ENCODE assay signal across 8 cellular contexts in genomic region chr2:237072067-237072931, GRCh38. TPM values are rescaled to one million over a fixed set of nuclear protein-coding genes. Genes with fewer than 3 reads are reported as not detected.
A peak's percentile ranks its signal among the peaks of the same experiment; 100 is the strongest.
DNase-seq lines count a peak whose midpoint lies in the region; ATAC-seq and TF ChIP-seq lines count a peak whose summit lies in the region.

No MANE protein-coding gene starts in this region.

- H3K27ac ChIP-seq in heart right ventricle, result no peak overlapping the region

- H3K4me3 Mint-ChIP-seq in activated naive CD8-positive, alpha-beta T cell treated with anti-CD3 and anti-CD28 coated beads, Interleukin-2, amount 10 ng/mL, durations not matched to agents 7 days and 5 days, result no peak overlapping the region

- intact Hi-C loops in heart right ventricle (cut with DNase I), result loop anchor here in 4 of 10 donors (5.0 to 10.0 kb wide), 4 partner anchors 725 to 1305 kb away; no protein-coding TSS in a partner anchor

- no peaks in the 10 kb centered on the region for H3K36me3 ChIP-seq in heart right ventricle

- TF ChIP-seq CTCF in heart right ventricle (IDR thresholded peaks at IDR 0.05), result peak; percentile 92 to 99 (median 98)
- peak; percentile 97 for TF ChIP-seq CTCF in retinal pigment epithelial cell (conservative IDR thresholded peaks at IDR 0.05; ENCODE audit: low read depth, low read length)

- peak; percentile 13 for DNase-seq in Caki2 (ENCODE audit: low read depth)
- peak; percentile 59 for DNase-seq in SK-N-DZ (ENCODE audit: low spot score)
- peak; percentile 74 for DNase-seq in activated naive CD8-positive, alpha-beta T cell treated with anti-CD3 and anti-CD28 coated beads, Interleukin-2, amount 10 ng/mL, durations not matched to agents 7 days and 5 days
- DNase-seq in heart right ventricle, result peak; percentile 66 to 67
- DNase-seq in retinal pigment epithelial cell (ENCODE audit: low read depth), result no peak
- DNase-seq in NCI-H128 (lab: John Stamatoyannopoulos, UW; ENCODE audit: unreplicated experiment), result no peak

- H3K36me3 Mint-ChIP-seq in activated naive CD8-positive, alpha-beta T cell treated with anti-CD3 and anti-CD28 coated beads, Interleukin-2, amount 10 ng/mL, durations not matched to agents 7 days and 5 days, result no peaks in the 10 kb centered on the region

- H3K27me3 Mint-ChIP-seq in activated naive CD8-positive, alpha-beta T cell treated with anti-CD3 and anti-CD28 coated beads, Interleukin-2, amount 10 ng/mL, durations not matched to agents 7 days and 5 days, result no peaks in the 10 kb centered on the region

- H3K9me3 Mint-ChIP-seq in activated naive CD8-positive, alpha-beta T cell treated with anti-CD3 and anti-CD28 coated beads, Interleukin-2, amount 10 ng/mL, durations not matched to agents 7 days and 5 days, result no peaks in the 10 kb centered on the region

- peaks cover 0 to 9% (median 0%) of the 10 kb centered on the region in 11 donors for H3K9me3 ChIP-seq in heart right ventricle

- no peak overlapping the region for H3K4me3 ChIP-seq in heart right ventricle
- no peak overlapping the region for H3K4me3 ChIP-seq in retinal pigment epithelial cell (ENCODE audit: low read length)

- WGBS in heart right ventricle, 2 donors, result 83 to 84% methylated on average over 24 of the region's 24 CpGs

- no peaks in the 10 kb centered on the region for H3K27me3 ChIP-seq in heart right ventricle

- ATAC-seq in HG02981 (IDR thresholded peaks at IDR 0.05; ENCODE audit: unreplicated experiment) (peak; percentile 45), heart right ventricle (peak in 7 of 8 donors; percentile 50 to 80 (median 67)), GM19395 (IDR thresholded peaks at IDR 0.05; ENCODE audit: unreplicated experiment) (no peak)
- ATAC-seq in activated naive CD8-positive, alpha-beta T cell treated with anti-CD3 and anti-CD28 coated beads, Interleukin-2, amount 10 ng/mL, durations not matched to agents 7 days and 5 days (ENCODE audit: low read depth), result no peak

- H3K4me1 Mint-ChIP-seq in activated naive CD8-positive, alpha-beta T cell treated with anti-CD3 and anti-CD28 coated beads, Interleukin-2, amount 10 ng/mL, durations not matched to agents 7 days and 5 days, result no peaks in the 10 kb centered on the region

- POLR2A ChIA-PET in activated naive CD8-positive, alpha-beta T cell treated with anti-CD3 and anti-CD28 coated beads, Interleukin-2, amount 10 ng/mL, durations not matched to agents 7 days and 5 days (lab: Charles Lee), result no interaction called here

- no peak overlapping the region for H3K27ac Mint-ChIP-seq in activated naive CD8-positive, alpha-beta T cell treated with anti-CD3 and anti-CD28 coated beads, Interleukin-2, amount 10 ng/mL, durations not matched to agents 7 days and 5 days

- H3K4me1 ChIP-seq in heart right ventricle, result peaks cover 5 to 41% (median 31%) of the 10 kb centered on the region in 9 donors

- in situ Hi-C loops in Caki2 (cut with HindIII; ENCODE audit: low pct_unique_long_range_greater_than_20kb, low sequenced_read_pairs), result no loop called here

RNA-seq across cellular contexts. Expression of gene COPS8, which starts 13.4 kb away (rescaled TPM):
- total RNA-seq in Caki2 (2014; rRNA removed; shearing (Covaris generic); ENCODE audit: low replicate concordance), result 70.8 and 99.6 TPM in 2 replicates
- polyA plus RNA-seq in SK-N-DZ (2014; cell fraction: cytosol; rRNA removed), result 130 and 148 TPM in 2 replicates
- polyA plus RNA-seq in SK-N-DZ (2014; cell fraction: nucleus; rRNA removed), result 109 and 147 TPM in 2 replicates
- 10 to 100 TPM; 39.9 to 42.8 TPM for total RNA-seq in activated naive CD8-positive, alpha-beta T cell treated with anti-CD3 and anti-CD28 coated beads, Interleukin-2, amount 10 ng/mL, durations not matched to agents 7 days and 5 days
- total RNA-seq in heart right ventricle, result 100 to 1,000 TPM in 2 of 10 donors, 10 to 100 TPM in 8; 72.0 to 112 (median 92.2) TPM
- 100 to 1,000 TPM in 1 of 2 donors, 10 to 100 TPM in 1; 22.0 to 143 TPM for polyA plus RNA-seq in heart right ventricle

Comparison
In these comparisons a context has a peak if more than half of its experiments do, and no peak if none do; other contexts are left out.
1. DNase-seq: peak in Caki2 (single experiment), SK-N-DZ (single experiment), activated naive CD8-positive, alpha-beta T cell treated with anti-CD3 and anti-CD28 coated beads, Interleukin-2, amount 10 ng/mL, durations not matched to agents 7 days and 5 days (single experiment) and heart right ventricle (2 of 2); none in retinal pigment epithelial cell (single experiment) and NCI-H128 (single experiment).
2. ATAC-seq: peak in HG02981 (single experiment) and heart right ventricle (7 of 8); none in activated naive CD8-positive, alpha-beta T cell treated with anti-CD3 and anti-CD28 coated beads, Interleukin-2, amount 10 ng/mL, durations not matched to agents 7 days and 5 days (single experiment) and GM19395 (single experiment).